Comparison of ENCODE assay signal across 8 cellular contexts in the genomic region with DNA sequence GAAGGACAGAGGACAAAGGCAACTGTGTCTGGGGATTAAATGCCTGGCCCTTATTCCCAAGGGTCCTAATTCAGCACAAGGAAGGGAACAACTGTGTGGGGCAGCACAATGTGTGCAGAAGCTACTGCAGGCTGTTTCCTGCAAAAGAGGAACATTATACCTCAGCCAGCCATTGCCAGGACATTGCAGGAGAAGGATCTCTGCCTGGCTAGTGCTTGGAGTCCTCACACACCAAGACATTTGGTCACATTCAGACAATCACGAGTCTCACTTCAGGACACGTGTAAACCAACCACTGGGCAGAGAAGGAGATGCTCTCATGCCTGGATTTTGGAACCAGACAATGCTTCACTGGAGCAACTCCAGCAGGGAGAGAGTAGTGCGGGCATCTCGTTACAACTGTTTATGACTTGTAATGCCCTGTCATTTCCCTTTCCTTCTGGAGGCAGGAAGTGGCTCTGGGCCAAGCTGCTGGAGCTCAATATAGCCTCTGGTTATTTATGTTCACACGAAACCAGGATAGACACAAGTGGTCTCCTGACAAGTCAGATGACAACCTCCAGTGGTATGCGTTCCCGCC. TPM values are rescaled to one million over a fixed set of nuclear protein-coding genes. Genes with fewer than 3 reads are reported as not detected.
A peak's percentile ranks its signal among the peaks of the same experiment; 100 is the strongest.
DNase-seq lines count a peak whose midpoint lies in the region; ATAC-seq and TF ChIP-seq lines count a peak whose summit lies in the region.

No MANE protein-coding gene starts in this region.

- no peaks in the 10 kb centered on the region for H3K27me3 ChIP-seq in GM23248 (replicated peaks; ENCODE audit: insufficient read depth)
- H3K27me3 ChIP-seq in smooth muscle cell (ENCODE audit: low read depth), result no peaks in the 10 kb centered on the region

- no peaks in the 10 kb centered on the region for H3K79me2 ChIP-seq in GM23248 (ENCODE audit: insufficient read depth)
- no peaks in the 10 kb centered on the region for H3K79me2 ChIP-seq in smooth muscle cell (ENCODE audit: low read depth)

- H3K27ac ChIP-seq in 22Rv1 (0 out of 2 replicates have a peak overlapping the region, but pooled peaks have one; percentile 5), GM23248 (peak overlapping the region; percentile 60), smooth muscle cell (ENCODE audit: low read depth) (no peak overlapping the region)

- H2AFZ ChIP-seq in GM23248 (peak overlapping the region; percentile 16; the same call in 1 of the 2 replicates), smooth muscle cell (ENCODE audit: low read depth) (no peak overlapping the region)

- H3F3A ChIP-seq in GM23248 (ENCODE audit: insufficient read depth), result peaks cover 20% of the 10 kb centered on the region; the same call in 1 of the 2 replicates
- H3F3A ChIP-seq in smooth muscle cell (ENCODE audit: low read depth), result no peaks in the 10 kb centered on the region

- in situ Hi-C loops in GM23248 (cut with MboI), result no loop called here
- in situ Hi-C loops in ACHN (cut with HindIII; ENCODE audit: low pct_ligation_motif_present, low pct_unique_long_range_greater_than_20kb, low sequenced_read_pairs), result no loop called here

- ATAC-seq in GM18909 (IDR thresholded peaks at IDR 0.05; ENCODE audit: poor library complexity, unreplicated experiment), result no peak

- H4K20me1 ChIP-seq in GM23248 (ENCODE audit: insufficient read depth) (no peaks in the 10 kb centered on the region), smooth muscle cell (ENCODE audit: low read depth) (no peaks in the 10 kb centered on the region)

- no peaks in the 10 kb centered on the region for H3K9me2 ChIP-seq in GM23248 (ENCODE audit: insufficient read depth)

- peak overlapping the region; percentile 56 for H3K4me2 ChIP-seq in GM23248 (ENCODE audit: unreplicated experiment)
- peak overlapping the region; percentile 1 for H3K4me2 ChIP-seq in smooth muscle cell

- DNase-seq in GM23248 (peak; percentile 91), RKO (ENCODE audit: low spot score) (peak; percentile 79), fibroblast of peridontal ligament (ENCODE audit: extremely low read depth) (peak; percentile 71), smooth muscle cell (lab: John Stamatoyannopoulos, UW; ENCODE audit: unreplicated experiment) (no peak), ACHN (no peak), globus pallidus (ENCODE audit: low spot score) (no peak)

- TF ChIP-seq CTCF in 22Rv1 (IDR thresholded peaks at IDR 0.05) (no peak), smooth muscle cell (IDR thresholded peaks at IDR 0.05; ENCODE audit: borderline replicate concordance, insufficient read depth, poor library complexity, severe bottlenecking) (no peak)

- H3K9ac ChIP-seq in GM23248 (no peak overlapping the region; the same call in 1 of the 2 replicates), smooth muscle cell (ENCODE audit: low read depth) (no peak overlapping the region)

- H3K4me3 ChIP-seq in GM23248 (peak overlapping the region; percentile 20; the same call in 1 of the 2 replicates), smooth muscle cell (no peak overlapping the region)

- H3K36me3 ChIP-seq in GM23248 (ENCODE audit: low read depth) (no peaks in the 10 kb centered on the region), smooth muscle cell (ENCODE audit: low read depth) (no peaks in the 10 kb centered on the region)

- 0 to 5% methylated on average over 7 of the region's 7 CpGs for WGBS in GM23248 (ENCODE audit: low coverage in 1 of 2, low lambda C conversion rate in 2 of 2, missing lambda C conversion rate in 2 of 2), 2 experiments
- 53% methylated on average over 7 of the region's 7 CpGs for whole genome bisulfite sequencing in smooth muscle cell (ENCODE audit: low lambda C conversion rate)

- H3K9me3 ChIP-seq in GM23248 (ENCODE audit: low read depth) (no peaks in the 10 kb centered on the region), smooth muscle cell (replicated peaks; ENCODE audit: low read depth) (no peaks in the 10 kb centered on the region)

- H3K4me1 ChIP-seq in GM23248 (ENCODE audit: insufficient read depth) (peaks cover 29% of the 10 kb centered on the region), smooth muscle cell (ENCODE audit: low read depth) (no peaks in the 10 kb centered on the region)

RNA-seq across cellular contexts. Expression of gene ZC3H12C, which starts 23.9 kb away (rescaled TPM):
- 5.1 and 5.3 TPM in 2 replicates for total RNA-seq in GM23248 (2014; rRNA removed; shearing (Covaris generic))
- polyA plus RNA-seq in GM23248 (2016; fragmentation: Nextera tagmentation; extraction: Ambion mirVana) (1.4 and 1.5 TPM in 2 replicates), smooth muscle cell (1.6 and 1.9 TPM in 2 replicates)
- 10.5 and 10.6 TPM in 2 replicates for total RNA-seq in smooth muscle cell

Comparison
In these comparisons a context has a peak if more than half of its experiments do, and no peak if none do; other contexts are left out.
1. DNase-seq: peak in GM23248 (single experiment), RKO (single experiment) and fibroblast of peridontal ligament (single experiment); none in smooth muscle cell (single experiment), ACHN (single experiment) and globus pallidus (single experiment).